In the genomic region with DNA sequence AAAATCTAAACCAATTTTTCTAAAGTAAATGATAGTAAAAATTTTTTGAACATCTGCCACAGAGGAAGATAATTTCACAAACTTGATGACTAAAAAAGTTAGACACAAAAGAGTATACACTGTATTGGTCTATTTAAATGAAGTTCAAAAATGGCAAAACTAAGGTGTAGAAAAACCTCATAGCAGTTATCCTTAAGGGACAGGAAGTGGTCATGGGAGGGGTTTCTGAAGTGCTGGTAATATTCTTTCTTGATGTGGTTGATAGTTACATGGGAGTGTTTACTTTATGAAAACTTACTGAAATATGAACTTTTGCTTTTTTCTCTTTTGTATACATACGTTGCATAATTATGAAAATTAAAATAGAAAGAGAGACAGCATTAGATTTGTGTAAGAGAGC, we compare ENCODE assay signal across 7 cellular contexts.
DNase-seq lines count a peak whose midpoint lies in the region; ATAC-seq, FAIRE-seq and TF ChIP-seq lines count a peak whose summit lies in the region.
"Not testable (repeated sequence)": the region's sequence is repeated elsewhere in the genome, so short reads cannot be mapped to it uniquely, and the experiment has no call there.

No MANE protein-coding gene starts in this region.

- H3K27ac Mint-ChIP-seq in CD8-positive, alpha-beta T cell; activated CD8-positive, alpha-beta T cell treated with anti-CD3 and anti-CD28 coated beads for 36 hours; stimulated activated effector memory CD8-positive, alpha-beta T cell treated with anti-CD3 and anti-CD28 coated beads, Interleukin-12 subunit alpha, Interleukin-12 subunit beta, amount 100 ng/mL, for 72 hours: not testable (repeated sequence)
- H3K27ac Mint-ChIP-seq in T-cell: peak overlapping the region in 1 of 2 donors; percentile 44
- H3K27ac Mint-ChIP-seq in activated naive CD4-positive, alpha-beta T cell treated with anti-CD3 and anti-CD28 coated beads, Interleukin-2, amount 10 ng/mL, durations not matched to agents 7 days and 5 days: peak overlapping the region; percentile 82
- H3K27ac Mint-ChIP-seq in naive thymus-derived CD4-positive, alpha-beta T cell: peak overlapping the region in 5 of 9 donors; percentile 21 to 52 (median 38)

- not testable (repeated sequence) for H3K4me1 ChIP-seq in CD8-positive, alpha-beta T cell (ENCODE audit: insufficient read depth, low read length); naive thymus-derived CD4-positive, alpha-beta T cell (ENCODE audit: control insufficient read depth in 2 of 2, insufficient read depth in 2 of 2, low read length in 2 of 2)

- not testable (repeated sequence) for H3K27me3 ChIP-seq in CD8-positive, alpha-beta T cell (ENCODE audit: insufficient read depth, low read length); naive thymus-derived CD4-positive, alpha-beta T cell (ENCODE audit: control insufficient read depth in 2 of 2, insufficient read depth in 2 of 2, low read length in 2 of 2)

- intact Hi-C loops in CD8-positive, alpha-beta T cell (cut with DNase I, micrococcal nuclease); activated CD8-positive, alpha-beta T cell treated with anti-CD3 and anti-CD28 coated beads for 36 hours (cut with micrococcal nuclease); naive thymus-derived CD4-positive, alpha-beta T cell (cut with micrococcal nuclease): not testable (repeated sequence)

- CTCF ChIA-PET in CD8-positive, alpha-beta T cell (lab: Charles Lee); T-cell (lab: Charles Lee); activated CD8-positive, alpha-beta T cell treated with anti-CD3 and anti-CD28 coated beads for 36 hours (lab: Charles Lee); activated naive CD4-positive, alpha-beta T cell treated with anti-CD3 and anti-CD28 coated beads, Interleukin-2, amount 10 ng/mL, durations not matched to agents 7 days and 5 days (lab: Charles Lee); naive thymus-derived CD4-positive, alpha-beta T cell (lab: Charles Lee): not testable (repeated sequence)

- H3K4me3 Mint-ChIP-seq in CD8-positive, alpha-beta T cell; activated CD8-positive, alpha-beta T cell treated with anti-CD3 and anti-CD28 coated beads for 36 hours; activated naive CD4-positive, alpha-beta T cell treated with anti-CD3 and anti-CD28 coated beads, Interleukin-2, amount 10 ng/mL, durations not matched to agents 7 days and 5 days; stimulated activated effector memory CD8-positive, alpha-beta T cell treated with anti-CD3 and anti-CD28 coated beads, Interleukin-12 subunit alpha, Interleukin-12 subunit beta, amount 100 ng/mL, for 72 hours: not testable (repeated sequence)
- peak overlapping the region in 1 of 3 donors; percentile 27 for H3K4me3 Mint-ChIP-seq in T-cell
- peak overlapping the region in 7 of 10 donors; percentile 18 to 61 (median 52) for H3K4me3 Mint-ChIP-seq in naive thymus-derived CD4-positive, alpha-beta T cell

- POLR2A ChIA-PET in CD8-positive, alpha-beta T cell (lab: Charles Lee); T-cell (lab: Charles Lee); activated CD8-positive, alpha-beta T cell treated with anti-CD3 and anti-CD28 coated beads for 36 hours (lab: Charles Lee); naive thymus-derived CD4-positive, alpha-beta T cell (lab: Charles Lee): not testable (repeated sequence)

- H3K4me1 Mint-ChIP-seq in CD8-positive, alpha-beta T cell (ENCODE audit: low read depth); activated CD8-positive, alpha-beta T cell treated with anti-CD3 and anti-CD28 coated beads for 36 hours (ENCODE audit: low read depth): not testable (repeated sequence)
- peaks cover 19 to 30% (median 22%) of the 10 kb centered on the region in 3 donors for H3K4me1 Mint-ChIP-seq in T-cell
- peaks cover 16% of the 10 kb centered on the region for H3K4me1 Mint-ChIP-seq in activated naive CD4-positive, alpha-beta T cell treated with anti-CD3 and anti-CD28 coated beads, Interleukin-2, amount 10 ng/mL, durations not matched to agents 7 days and 5 days
- peaks cover 1 to 34% (median 20%) of the 10 kb centered on the region in 7 donors for H3K4me1 Mint-ChIP-seq in naive thymus-derived CD4-positive, alpha-beta T cell
- peaks cover 10% of the 10 kb centered on the region for H3K4me1 Mint-ChIP-seq in stimulated activated effector memory CD8-positive, alpha-beta T cell treated with anti-CD3 and anti-CD28 coated beads, Interleukin-12 subunit alpha, Interleukin-12 subunit beta, amount 100 ng/mL, for 72 hours

- not testable (repeated sequence) for H3K27ac ChIP-seq in CD8-positive, alpha-beta T cell (ENCODE audit: low read depth, low read length); naive thymus-derived CD4-positive, alpha-beta T cell (ENCODE audit: low read depth, low read length)

- not testable (repeated sequence) for TF ChIP-seq CTCF in CD8-positive, alpha-beta T cell (IDR thresholded peaks at IDR 0.05); activated CD8-positive, alpha-beta T cell treated with anti-CD3 and anti-CD28 coated beads for 36 hours (IDR thresholded peaks at IDR 0.05)

- H3K36me3 Mint-ChIP-seq in CD8-positive, alpha-beta T cell; T-cell; activated CD8-positive, alpha-beta T cell treated with anti-CD3 and anti-CD28 coated beads for 36 hours (ENCODE audit: low read depth); activated naive CD4-positive, alpha-beta T cell treated with anti-CD3 and anti-CD28 coated beads, Interleukin-2, amount 10 ng/mL, durations not matched to agents 7 days and 5 days; naive thymus-derived CD4-positive, alpha-beta T cell; stimulated activated effector memory CD8-positive, alpha-beta T cell treated with anti-CD3 and anti-CD28 coated beads, Interleukin-12 subunit alpha, Interleukin-12 subunit beta, amount 100 ng/mL, for 72 hours: not testable (repeated sequence)

- H3K4me3 ChIP-seq in CD8-positive, alpha-beta T cell (ENCODE audit: low read depth, low read length); naive thymus-derived CD4-positive, alpha-beta T cell (ENCODE audit: low read length): not testable (repeated sequence)

- H3K27me3 Mint-ChIP-seq in CD8-positive, alpha-beta T cell (ENCODE audit: low read depth); T-cell; activated CD8-positive, alpha-beta T cell treated with anti-CD3 and anti-CD28 coated beads for 36 hours; activated naive CD4-positive, alpha-beta T cell treated with anti-CD3 and anti-CD28 coated beads, Interleukin-2, amount 10 ng/mL, durations not matched to agents 7 days and 5 days; naive thymus-derived CD4-positive, alpha-beta T cell: not testable (repeated sequence)

- H3K36me3 ChIP-seq in CD8-positive, alpha-beta T cell (ENCODE audit: insufficient read depth, low read length); naive thymus-derived CD4-positive, alpha-beta T cell (ENCODE audit: control insufficient read depth in 2 of 3, insufficient read depth in 3 of 3, low read length in 3 of 3): not testable (repeated sequence)

- DNase-seq in CD8-positive, alpha-beta T cell; T-cell; activated CD8-positive, alpha-beta T cell treated with anti-CD3 and anti-CD28 coated beads for 36 hours; activated naive CD4-positive, alpha-beta T cell treated with anti-CD3 and anti-CD28 coated beads, Interleukin-2, amount 10 ng/mL, durations not matched to agents 7 days and 5 days; stimulated activated effector memory CD8-positive, alpha-beta T cell treated with anti-CD3 and anti-CD28 coated beads, Interleukin-12 subunit alpha, Interleukin-12 subunit beta, amount 100 ng/mL, for 72 hours (ENCODE audit: low spot score in 2 of 2): not testable (repeated sequence)
- DNase-seq in naive thymus-derived CD4-positive, alpha-beta T cell: peak in 5 of 9 donors; percentile 7 to 32 (median 20)

- ATAC-seq in CD8-positive, alpha-beta T cell: peak; percentile 89
- peak; percentile 81 to 99 (median 97) for ATAC-seq in T-cell (replicated peaks in 1 of 4)
- peak; percentile 70 for ATAC-seq in activated CD8-positive, alpha-beta T cell treated with anti-CD3 and anti-CD28 coated beads for 36 hours
- ATAC-seq in naive thymus-derived CD4-positive, alpha-beta T cell: peak; percentile 95
- peak; percentile 80 for ATAC-seq in stimulated activated effector memory CD8-positive, alpha-beta T cell treated with anti-CD3 and anti-CD28 coated beads, Interleukin-12 subunit alpha, Interleukin-12 subunit beta, amount 100 ng/mL, for 72 hours

- not testable (repeated sequence) for H3K9me3 Mint-ChIP-seq in CD8-positive, alpha-beta T cell; T-cell; activated CD8-positive, alpha-beta T cell treated with anti-CD3 and anti-CD28 coated beads for 36 hours; activated naive CD4-positive, alpha-beta T cell treated with anti-CD3 and anti-CD28 coated beads, Interleukin-2, amount 10 ng/mL, durations not matched to agents 7 days and 5 days; naive thymus-derived CD4-positive, alpha-beta T cell; stimulated activated effector memory CD8-positive, alpha-beta T cell treated with anti-CD3 and anti-CD28 coated beads, Interleukin-12 subunit alpha, Interleukin-12 subunit beta, amount 100 ng/mL, for 72 hours

- H3K9me3 ChIP-seq in CD8-positive, alpha-beta T cell (ENCODE audit: low read length); naive thymus-derived CD4-positive, alpha-beta T cell (ENCODE audit: control insufficient read depth in 2 of 3, low read length in 3 of 3): not testable (repeated sequence)

- FAIRE-seq in colon (lab: Jason Lieb, UNC): peak; percentile 97
